ENCODE assay signal across 10 cellular contexts in genomic region chr2:98560256-98560771, GRCh38. TPM values are rescaled to one million over a fixed set of nuclear protein-coding genes. Genes with fewer than 3 reads are reported as not detected.
DNase-seq lines count a peak whose midpoint lies in the region; ATAC-seq lines count a peak whose summit lies in the region.
"Had no signal": no experiment of that assay in that cellular context is flagged by ENCODE, and none has a peak within 500 bp of the region (broad histone marks: within the 10 kb centered on the region; RNA-seq: fewer than 3 reads in every experiment).

No MANE protein-coding gene starts in this region.

- H3K9me3 Mint-ChIP-seq in T-cell: no peaks in the 10 kb centered on the region
- no peaks in the 10 kb centered on the region for H3K9me3 Mint-ChIP-seq in activated T-helper 2 cell treated with anti-CD3 and anti-CD28 coated beads, Interferon-gamma antibody, Interleukin-2, Interleukin-4, amounts not matched to agents 10 μg/mL and 5 μg/mL and 100 μg/mL, durations not matched to agents 14 hours and 24 hours and 36 hours

- CTCF ChIA-PET in T-cell (lab: Charles Lee): interaction anchor here (0.6 to 1.0 kb wide), 2 partner anchors 23 to 152 kb away, joined by 3 to 9 read pairs; no protein-coding TSS in a partner anchor

- intact Hi-C loops in activated T-helper 2 cell treated with anti-CD3 and anti-CD28 coated beads, Interferon-gamma antibody, Interleukin-2, Interleukin-4, amounts not matched to agents 10 μg/mL and 5 μg/mL and 100 μg/mL, durations not matched to agents 14 hours and 24 hours and 36 hours (cut with micrococcal nuclease): no loop called here

- H3K4me3 Mint-ChIP-seq in T-cell: no peak overlapping the region
- no peak overlapping the region for H3K4me3 Mint-ChIP-seq in activated T-helper 2 cell treated with anti-CD3 and anti-CD28 coated beads, Interferon-gamma antibody, Interleukin-2, Interleukin-4, amounts not matched to agents 10 μg/mL and 5 μg/mL and 100 μg/mL, durations not matched to agents 14 hours and 24 hours and 36 hours (ENCODE audit: low read depth)

- H3K36me3 Mint-ChIP-seq in T-cell: peaks cover 54% of the 10 kb centered on the region
- H3K36me3 Mint-ChIP-seq in activated T-helper 2 cell treated with anti-CD3 and anti-CD28 coated beads, Interferon-gamma antibody, Interleukin-2, Interleukin-4, amounts not matched to agents 10 μg/mL and 5 μg/mL and 100 μg/mL, durations not matched to agents 14 hours and 24 hours and 36 hours (ENCODE audit: low read depth): peaks cover 69% of the 10 kb centered on the region

- H3K27me3 Mint-ChIP-seq in T-cell: no peaks in the 10 kb centered on the region
- no peaks in the 10 kb centered on the region for H3K27me3 Mint-ChIP-seq in activated T-helper 2 cell treated with anti-CD3 and anti-CD28 coated beads, Interferon-gamma antibody, Interleukin-2, Interleukin-4, amounts not matched to agents 10 μg/mL and 5 μg/mL and 100 μg/mL, durations not matched to agents 14 hours and 24 hours and 36 hours (ENCODE audit: low read depth)

- POLR2A ChIA-PET in T-cell (lab: Charles Lee): interaction anchor here in 1 of 2 donors (0.5 kb wide), 1 partner anchor 97 kb away, joined by 3 read pairs; no protein-coding TSS in a partner anchor

- peak overlapping the region in 1 of 2 donors; percentile 71 for H3K27ac Mint-ChIP-seq in T-cell
- H3K27ac Mint-ChIP-seq in activated T-helper 2 cell treated with anti-CD3 and anti-CD28 coated beads, Interferon-gamma antibody, Interleukin-2, Interleukin-4, amounts not matched to agents 10 μg/mL and 5 μg/mL and 100 μg/mL, durations not matched to agents 14 hours and 24 hours and 36 hours: no peak overlapping the region

- H3K4me1 Mint-ChIP-seq in T-cell: peaks cover 29 to 34% (median 29%) of the 10 kb centered on the region in 3 donors
- peaks cover 32% of the 10 kb centered on the region for H3K4me1 Mint-ChIP-seq in activated T-helper 2 cell treated with anti-CD3 and anti-CD28 coated beads, Interferon-gamma antibody, Interleukin-2, Interleukin-4, amounts not matched to agents 10 μg/mL and 5 μg/mL and 100 μg/mL, durations not matched to agents 14 hours and 24 hours and 36 hours (ENCODE audit: low read depth)

- ATAC-seq in T-cell (replicated peaks in 1 of 4) (no peak), GM21717 (IDR thresholded peaks at IDR 0.05; ENCODE audit: unreplicated experiment) (no peak)

- DNase-seq in AG08395 (ENCODE audit: low spot score): peak; percentile 88
- peak; percentile 34 for DNase-seq in HS-27A (ENCODE audit: low read depth)
- peak; percentile 20 for DNase-seq in brain pericyte (ENCODE audit: low read depth, low spot score)
- DNase-seq in kidney glomerular epithelial cell (lab: John Stamatoyannopoulos, UW): peak; percentile 42
- no peak for DNase-seq in T-cell
- DNase-seq in activated T-helper 2 cell treated with anti-CD3 and anti-CD28 coated beads, Interferon-gamma antibody, Interleukin-2, Interleukin-4, amounts not matched to agents 10 μg/mL and 5 μg/mL and 100 μg/mL, durations not matched to agents 14 hours and 24 hours and 36 hours (ENCODE audit: low spot score): no peak
- no peak for DNase-seq in COR-L47 (lab: John Stamatoyannopoulos, UW)
- DNase-seq: GF-D8, NCI-H2227 treated with DMSO at 0.1 percent for 48 hours had no signal

RNA-seq across cellular contexts. Expression of gene COA5, which starts 48.0 kb away (rescaled TPM):
- total RNA-seq in T-cell: 10 to 100 TPM; 24.6 to 45.8 (median 39.9) TPM
- total RNA-seq in activated T-helper 2 cell treated with anti-CD3 and anti-CD28 coated beads, Interferon-gamma antibody, Interleukin-2, Interleukin-4, amounts not matched to agents 10 μg/mL and 5 μg/mL and 100 μg/mL, durations not matched to agents 14 hours and 24 hours and 36 hours: 20.9 and 23.9 TPM in 2 replicates

RNA-seq across cellular contexts. Expression of gene UNC50, which starts 48.1 kb away (rescaled TPM):
- 10 to 100 TPM; 19.5 to 37.9 (median 29.5) TPM for total RNA-seq in T-cell
- total RNA-seq in activated T-helper 2 cell treated with anti-CD3 and anti-CD28 coated beads, Interferon-gamma antibody, Interleukin-2, Interleukin-4, amounts not matched to agents 10 μg/mL and 5 μg/mL and 100 μg/mL, durations not matched to agents 14 hours and 24 hours and 36 hours: 39.6 and 40.1 TPM in 2 replicates

Comparison
In these comparisons a context has a peak if more than half of its experiments do, and no peak if none do; other contexts are left out.
1. DNase-seq: peak in AG08395 (single experiment), HS-27A (single experiment), brain pericyte (single experiment) and kidney glomerular epithelial cell (single experiment); none in T-cell (0 of 34), activated T-helper 2 cell treated with anti-CD3 and anti-CD28 coated beads, Interferon-gamma antibody, Interleukin-2, Interleukin-4, amounts not matched to agents 10 μg/mL and 5 μg/mL and 100 μg/mL, durations not matched to agents 14 hours and 24 hours and 36 hours (single experiment) and COR-L47 (single experiment).